Comparison of ENCODE assay signal across 8 cellular contexts in the genomic region with DNA sequence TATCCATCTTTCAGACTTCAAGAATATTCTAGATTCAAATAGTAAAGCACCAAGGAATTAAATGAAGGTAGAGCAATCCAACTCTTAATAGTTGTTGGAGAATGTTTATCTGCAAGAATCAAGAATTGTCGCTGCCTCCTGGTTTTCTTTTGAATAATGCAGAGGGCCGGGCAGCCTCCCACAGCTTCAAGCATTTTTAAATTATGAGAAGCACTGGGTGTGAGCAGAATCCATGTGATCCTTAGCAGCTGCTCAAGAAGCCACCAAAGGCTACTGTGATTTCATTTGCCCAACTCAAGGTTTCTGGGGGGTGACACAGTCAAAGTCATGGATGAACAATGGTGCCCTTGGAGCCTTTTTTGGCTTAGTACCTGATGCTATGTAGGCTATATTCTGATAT.
DNase-seq lines count a peak whose midpoint lies in the region; ATAC-seq and TF ChIP-seq lines count a peak whose summit lies in the region.
"Not testable (repeated sequence)": the region's sequence is repeated elsewhere in the genome, so short reads cannot be mapped to it uniquely, and the experiment has no call there.

No MANE protein-coding gene starts in this region.

- intact Hi-C loops in CD14-positive monocyte (cut with micrococcal nuclease): not testable (repeated sequence)

- not testable (repeated sequence) for H3K36me3 ChIP-seq in HUES6 (ENCODE audit: control insufficient read depth, insufficient read depth, low read length); SJCRH30; brain microvascular endothelial cell (replicated peaks); thoracic aorta

- H3K27me3 ChIP-seq in HUES6 (ENCODE audit: control insufficient read depth, insufficient read depth, low read length); SJCRH30; brain microvascular endothelial cell (replicated peaks); thoracic aorta (replicated peaks; ENCODE audit: insufficient read depth): not testable (repeated sequence)

- H3K27ac Mint-ChIP-seq in CD14-positive monocyte: peak overlapping the region in 4 of 7 donors; percentile 6 to 57 (median 24)
- H3K27ac Mint-ChIP-seq in osteocyte (ENCODE audit: unreplicated experiment): peak overlapping the region; percentile 83

- not testable (repeated sequence) for DNase-seq in CD14-positive monocyte (ENCODE audit: low spot score); osteocyte (ENCODE audit: extremely low spot score, unreplicated experiment); thoracic aorta (ENCODE audit: low spot score)
- DNase-seq in SJCRH30 (peak; percentile 29 to 30), brain microvascular endothelial cell (peak; percentile 60), fibroblast of mammary gland (ENCODE audit: low read depth) (peak; percentile 33), kidney tubule cell (ENCODE audit: low spot score) (peak; percentile 40)

- H3K36me3 Mint-ChIP-seq in CD14-positive monocyte; osteocyte (ENCODE audit: unreplicated experiment): not testable (repeated sequence)

- not testable (repeated sequence) for H3K4me3 Mint-ChIP-seq in CD14-positive monocyte; osteocyte (ENCODE audit: unreplicated experiment)

- not testable (repeated sequence) for H3K4me1 ChIP-seq in HUES6 (ENCODE audit: control insufficient read depth, insufficient read depth, low read length); SJCRH30
- peaks cover 7 to 29% of the 10 kb centered on the region in 2 donors for H3K4me1 ChIP-seq in thoracic aorta (ENCODE audit: control insufficient read depth in 1 of 2, low read depth in 2 of 2)

- in situ Hi-C loops in brain microvascular endothelial cell (cut with HindIII; ENCODE audit: low pct_ligation_motif_present, low sequenced_read_pairs): not testable (repeated sequence)

- not testable (repeated sequence) for H3K27me3 Mint-ChIP-seq in CD14-positive monocyte (ENCODE audit: low read depth in 3 of 3); osteocyte (ENCODE audit: unreplicated experiment)

- H3K4me1 Mint-ChIP-seq in CD14-positive monocyte (peaks cover 22% of the 10 kb centered on the region), osteocyte (ENCODE audit: unreplicated experiment) (peaks cover 30% of the 10 kb centered on the region)

- not testable (repeated sequence) for H3K4me3 ChIP-seq in HUES6 (ENCODE audit: low read depth, low read length); SJCRH30; brain microvascular endothelial cell (ENCODE audit: low read depth, low read length); fibroblast of mammary gland (ENCODE audit: control insufficient read depth, low read depth, low read length); thoracic aorta

- peak overlapping the region; percentile 49 for H3K9ac ChIP-seq in HUES6 (ENCODE audit: low read length)

- H3K9me3 Mint-ChIP-seq in CD14-positive monocyte; osteocyte (ENCODE audit: unreplicated experiment): not testable (repeated sequence)

- ATAC-seq in thoracic aorta (ENCODE audit: insufficient number of reproducible peaks, low FRiP score, low read depth): not testable (repeated sequence)

- H3K27ac ChIP-seq in HUES6 (ENCODE audit: low read depth, low read length): peak overlapping the region; percentile 74; the same call in 1 of the 2 replicates
- H3K27ac ChIP-seq in SJCRH30: not testable (repeated sequence)
- H3K27ac ChIP-seq in brain microvascular endothelial cell: peak overlapping the region; percentile 67
- H3K27ac ChIP-seq in thoracic aorta: peak overlapping the region; percentile 69 to 77

- not testable (repeated sequence) for TF ChIP-seq CTCF in CD14-positive monocyte (IDR thresholded peaks at IDR 0.05); brain microvascular endothelial cell (IDR thresholded peaks at IDR 0.05; ENCODE audit: low read depth, low read length, missing control alignments); fibroblast of mammary gland (conservative IDR thresholded peaks at IDR 0.05; ENCODE audit: control insufficient read depth, insufficient read depth, low read depth, low read length); osteocyte (IDR thresholded peaks at IDR 0.05); thoracic aorta (IDR thresholded peaks at IDR 0.05)

- H3K9me3 ChIP-seq in HUES6 (ENCODE audit: control insufficient read depth, insufficient read depth, low read depth, low read length); SJCRH30 (replicated peaks); thoracic aorta: not testable (repeated sequence)
